Comparison of ENCODE assay signal across 8 cellular contexts in the genomic region with DNA sequence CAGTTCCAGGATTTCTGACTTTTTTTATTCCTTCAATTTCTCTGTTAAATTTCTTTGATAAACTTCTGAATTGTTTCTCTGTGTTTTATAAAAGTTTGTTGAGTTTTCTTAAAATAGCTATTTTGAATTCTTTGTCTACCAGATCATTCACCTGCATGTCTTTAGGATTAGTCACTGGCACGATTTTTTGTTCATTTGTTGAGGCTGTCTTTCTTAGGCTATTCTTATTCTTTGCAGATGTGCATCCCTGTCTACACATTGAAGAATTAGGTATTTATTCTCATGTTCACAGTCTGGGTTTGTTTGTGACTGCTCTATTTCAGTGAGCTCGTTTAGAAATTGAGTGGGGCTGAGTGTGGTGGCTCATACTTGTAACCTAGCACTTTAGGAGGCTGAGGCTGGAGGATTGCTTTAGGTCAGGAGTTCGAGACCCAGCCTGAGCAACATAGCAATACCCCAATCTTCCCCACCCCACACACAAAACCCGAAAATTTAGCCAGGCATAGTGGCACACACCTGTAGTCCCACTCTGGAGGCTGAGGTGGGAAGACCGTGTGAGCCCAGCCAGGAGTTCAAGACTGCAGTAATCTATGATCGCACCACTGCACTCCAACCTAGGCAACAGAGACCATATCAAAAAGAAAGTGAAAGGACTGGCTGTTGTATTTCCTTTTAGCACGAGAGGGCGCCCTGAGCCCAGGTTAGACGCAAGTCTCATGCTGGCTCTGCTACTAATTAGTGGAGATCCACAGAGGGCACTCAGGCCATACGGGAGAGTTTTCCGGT. TPM values are rescaled to one million over a fixed set of nuclear protein-coding genes. Genes with fewer than 3 reads are reported as not detected.
DNase-seq lines count a peak whose midpoint lies in the region; ATAC-seq and TF ChIP-seq lines count a peak whose summit lies in the region.

No MANE protein-coding gene starts in this region.

- BruUV-seq in PC-9 (replicated peaks; lab: Mats Ljungman, UMichigan): no TSS peak

- peaks cover 12% of the 10 kb centered on the region for H3K4me1 Mint-ChIP-seq in activated T-cell treated with anti-CD3 and anti-CD28 coated beads, Interleukin-2, amount 50 U/mL, for 72 hours (ENCODE audit: low read depth)

- H3K9me2 ChIP-seq in PC-9 (ENCODE audit: insufficient read depth): no peaks in the 10 kb centered on the region

- peak overlapping the region; percentile 52; the same call in 1 of the 2 replicates for H3K4me3 ChIP-seq in PC-9
- H3K4me3 ChIP-seq in fibroblast of the aortic adventitia (ENCODE audit: low read depth, low read length): peak overlapping the region; percentile 67

- H3K4me3 Mint-ChIP-seq in activated T-cell treated with anti-CD3 and anti-CD28 coated beads, Interleukin-2, amount 50 U/mL, for 72 hours: peak overlapping the region; percentile 81 to 86

- peak; percentile 95 for ATAC-seq in GM21390 (IDR thresholded peaks at IDR 0.05; ENCODE audit: unreplicated experiment)
- peak; percentile 97 to 98 for ATAC-seq in activated T-cell treated with anti-CD3 and anti-CD28 coated beads, Interleukin-2, amount 50 U/mL, for 72 hours (replicated peaks in 1 of 2)

- peak overlapping the region; percentile 35 for H3K27ac Mint-ChIP-seq in activated T-cell treated with anti-CD3 and anti-CD28 coated beads, Interleukin-2, amount 50 U/mL, for 72 hours

- H3K9me3 Mint-ChIP-seq in activated T-cell treated with anti-CD3 and anti-CD28 coated beads, Interleukin-2, amount 50 U/mL, for 72 hours: no peaks in the 10 kb centered on the region

- H3K4me1 ChIP-seq in PC-9 (replicated peaks; ENCODE audit: insufficient read depth): no peaks in the 10 kb centered on the region

- POLR2A ChIA-PET in PC-9 (lab: Charles Lee; ENCODE audit: unreplicated experiment): interaction anchor here (0.5 kb wide), 1 partner anchor 85 kb away, joined by 4 read pairs; no protein-coding TSS in a partner anchor

- H4K20me1 ChIP-seq in PC-9 (ENCODE audit: insufficient read depth): no peaks in the 10 kb centered on the region

- peak; percentile 31 for DNase-seq in DMS114 treated with DMSO at 0.1 percent for 48 hours (lab: John Stamatoyannopoulos, UW; ENCODE audit: unreplicated experiment)
- DNase-seq in HuH-7 (ENCODE audit: low spot score): peak; percentile 43
- peak; percentile 42 to 79 for DNase-seq in PC-9
- DNase-seq in activated T-cell treated with anti-CD3 and anti-CD28 coated beads, Interleukin-2, amount 50 U/mL, for 72 hours: peak; percentile 79 to 81
- DNase-seq in fibroblast of the aortic adventitia (ENCODE audit: low read depth): peak; percentile 72
- DNase-seq in nucleus accumbens (lab: John Stamatoyannopoulos, UW): peak in 45 of 56 donors; percentile 0 to 78 (median 34)
- peak; percentile 82 for DNase-seq in superior temporal gyrus (ENCODE audit: extremely low spot score)

- intact Hi-C loops in PC-9 (cut with micrococcal nuclease; ENCODE audit: unreplicated experiment): loop anchor here (1.0 to 10.0 kb wide), 7 partner anchors 47 to 840 kb away; a partner anchor contains a TSS

- no peaks in the 10 kb centered on the region for H3K36me3 Mint-ChIP-seq in activated T-cell treated with anti-CD3 and anti-CD28 coated beads, Interleukin-2, amount 50 U/mL, for 72 hours (ENCODE audit: insufficient read depth in 2 of 2)

- H3F3A ChIP-seq in PC-9 (ENCODE audit: insufficient read depth, low read depth): no peaks in the 10 kb centered on the region

- no peaks in the 10 kb centered on the region for H3K79me2 ChIP-seq in PC-9 (ENCODE audit: low read depth)

- peak overlapping the region; percentile 49; the same call in 1 of the 2 replicates for H2AFZ ChIP-seq in PC-9

- no peaks in the 10 kb centered on the region for H3K27me3 ChIP-seq in PC-9 (ENCODE audit: insufficient read depth, low read depth)

- no peaks in the 10 kb centered on the region for H3K9me3 ChIP-seq in PC-9 (ENCODE audit: insufficient read depth, low read depth)

- H3K4me2 ChIP-seq in PC-9: peak overlapping the region; percentile 75

- CTCF ChIA-PET in PC-9 (lab: Charles Lee): no interaction called here

- peaks cover 6% of the 10 kb centered on the region for H3K27me3 Mint-ChIP-seq in activated T-cell treated with anti-CD3 and anti-CD28 coated beads, Interleukin-2, amount 50 U/mL, for 72 hours (ENCODE audit: low read depth)

- H3K36me3 ChIP-seq in PC-9 (ENCODE audit: low read depth): no peaks in the 10 kb centered on the region

- no peak overlapping the region for H3K27ac ChIP-seq in PC-9

- peak; percentile 79 for TF ChIP-seq CTCF in PC-9 (conservative IDR thresholded peaks at IDR 0.05)
- peak; percentile 56 for TF ChIP-seq CTCF in fibroblast of the aortic adventitia (IDR thresholded peaks at IDR 0.05; ENCODE audit: insufficient read depth, low read length)

RNA-seq across cellular contexts. Expression of a gene that starts 42.0 kb away (rescaled TPM):
- total RNA-seq in PC-9 (2021) (13.8 and 15.2 TPM in 2 replicates), fibroblast of the aortic adventitia (ENCODE audit: low replicate concordance) (6.4 and 7.8 TPM in 2 replicates)
- 10 to 100 TPM; 15.0 to 19.5 TPM for total RNA-seq in activated T-cell treated with anti-CD3 and anti-CD28 coated beads, Interleukin-2, amount 50 U/mL, for 72 hours

RNA-seq across cellular contexts. Expression of a gene that starts 46.1 kb away (rescaled TPM):
- total RNA-seq in PC-9 (2021) (90.6 and 108 TPM in 2 replicates), fibroblast of the aortic adventitia (ENCODE audit: low replicate concordance) (61.5 and 143 TPM in 2 replicates)
- 10 to 100 TPM; 34.6 to 42.8 TPM for total RNA-seq in activated T-cell treated with anti-CD3 and anti-CD28 coated beads, Interleukin-2, amount 50 U/mL, for 72 hours

Comparison
In these comparisons a context has a peak if more than half of its experiments do, and no peak if none do; other contexts are left out.
1. DNase-seq: peak in every context shown above with its lines; median percentile 82 in superior temporal gyrus; 80 in activated T-cell treated with anti-CD3 and anti-CD28 coated beads, Interleukin-2, amount 50 U/mL, for 72 hours; 72 in fibroblast of the aortic adventitia; 60 in PC-9; 43 in HuH-7; 34 in nucleus accumbens; 31 in DMS114 treated with DMSO at 0.1 percent for 48 hours.